1 cellular context compared by ENCODE assay signal in genomic region chr1:7250826-7251800, GRCh38.
TF ChIP-seq lines count a peak whose summit lies in the region.

No MANE protein-coding gene starts in this region.

TF ChIP-seq in K562, 482 proteins besides CTCF, POLR2A, EP300 and RAD21 (continued from another document):
- TF ChIP-seq, protein P1, sequence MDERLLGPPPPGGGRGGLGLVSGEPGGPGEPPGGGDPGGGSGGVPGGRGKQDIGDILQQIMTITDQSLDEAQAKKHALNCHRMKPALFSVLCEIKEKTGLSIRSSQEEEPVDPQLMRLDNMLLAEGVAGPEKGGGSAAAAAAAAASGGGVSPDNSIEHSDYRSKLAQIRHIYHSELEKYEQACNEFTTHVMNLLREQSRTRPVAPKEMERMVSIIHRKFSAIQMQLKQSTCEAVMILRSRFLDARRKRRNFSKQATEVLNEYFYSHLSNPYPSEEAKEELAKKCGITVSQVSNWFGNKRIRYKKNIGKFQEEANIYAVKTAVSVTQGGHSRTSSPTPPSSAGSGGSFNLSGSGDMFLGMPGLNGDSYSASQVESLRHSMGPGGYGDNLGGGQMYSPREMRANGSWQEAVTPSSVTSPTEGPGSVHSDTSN (CRISPR knock-in tag; IDR thresholded peaks at IDR 0.05; ENCODE audit: low read depth): no peak
- TF ChIP-seq, protein P1 (tag; conservative IDR thresholded peaks at IDR 0.05; ENCODE audit: low read depth): peak; percentile 51
TF ChIP-seq in K562: peak in this region for 2.
